8 cellular contexts compared by ENCODE assay signal in the genomic region with DNA sequence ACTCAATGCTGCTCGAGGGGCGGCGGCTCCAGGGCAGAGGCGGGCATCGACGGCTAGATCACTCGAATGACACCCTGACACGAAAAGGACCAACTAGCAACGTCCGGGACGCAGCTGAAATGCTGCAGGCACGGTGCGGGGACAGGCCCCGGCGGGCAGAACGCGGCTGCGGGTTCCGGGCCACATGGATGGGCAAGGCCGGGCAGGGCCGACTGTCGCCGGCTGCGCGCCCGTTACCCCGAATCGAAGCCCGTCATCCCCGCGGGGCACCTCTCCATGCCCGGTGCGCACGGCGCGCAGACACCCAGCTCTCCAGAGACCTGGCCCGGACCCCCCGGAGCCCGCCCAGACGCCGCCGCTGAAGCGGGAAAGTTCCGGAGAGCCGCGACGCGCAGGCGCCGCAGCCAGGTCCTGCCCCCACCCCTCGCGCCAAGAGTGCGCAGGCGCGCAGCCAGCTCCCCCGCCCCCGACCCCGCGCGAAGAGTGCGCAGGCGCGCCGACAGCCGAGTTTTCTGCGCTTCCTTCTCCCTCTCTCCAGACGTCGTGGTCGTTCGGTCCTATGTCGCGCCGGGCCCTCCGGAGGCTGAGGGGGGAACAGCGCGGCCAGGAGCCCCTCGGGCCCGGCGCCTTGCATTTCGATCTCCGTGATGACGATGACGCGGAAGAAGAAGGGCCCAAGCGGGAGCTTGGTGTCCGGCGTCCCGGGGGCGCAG. TPM values are rescaled to one million over a fixed set of nuclear protein-coding genes. Genes with fewer than 3 reads are reported as not detected.
DNase-seq lines count a peak whose midpoint lies in the region; ATAC-seq, FAIRE-seq and TF ChIP-seq lines count a peak whose summit lies in the region.

A gene with protein sequence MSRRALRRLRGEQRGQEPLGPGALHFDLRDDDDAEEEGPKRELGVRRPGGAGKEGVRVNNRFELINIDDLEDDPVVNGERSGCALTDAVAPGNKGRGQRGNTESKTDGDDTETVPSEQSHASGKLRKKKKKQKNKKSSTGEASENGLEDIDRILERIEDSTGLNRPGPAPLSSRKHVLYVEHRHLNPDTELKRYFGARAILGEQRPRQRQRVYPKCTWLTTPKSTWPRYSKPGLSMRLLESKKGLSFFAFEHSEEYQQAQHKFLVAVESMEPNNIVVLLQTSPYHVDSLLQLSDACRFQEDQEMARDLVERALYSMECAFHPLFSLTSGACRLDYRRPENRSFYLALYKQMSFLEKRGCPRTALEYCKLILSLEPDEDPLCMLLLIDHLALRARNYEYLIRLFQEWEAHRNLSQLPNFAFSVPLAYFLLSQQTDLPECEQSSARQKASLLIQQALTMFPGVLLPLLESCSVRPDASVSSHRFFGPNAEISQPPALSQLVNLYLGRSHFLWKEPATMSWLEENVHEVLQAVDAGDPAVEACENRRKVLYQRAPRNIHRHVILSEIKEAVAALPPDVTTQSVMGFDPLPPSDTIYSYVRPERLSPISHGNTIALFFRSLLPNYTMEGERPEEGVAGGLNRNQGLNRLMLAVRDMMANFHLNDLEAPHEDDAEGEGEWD (plus strand): TSS at position 484 of the 713 bp plus-strand sequence. CDS start 76 bp downstream, at position 560.

- CTCF ChIA-PET in AG04449 (lab: Yijun Ruan, JAX) = interaction anchor here (0.6 to 8.7 kb wide), 6 partner anchors 11 to 173 kb away, joined by 4 to 83 read pairs (median 4); partner anchors contain the start of genes FANCA and MC1R

- peaks cover 11% of the 10 kb centered on the region for H3K4me1 Mint-ChIP-seq in central memory CD8-positive, alpha-beta T cell

- POLR2A ChIA-PET in AG04449 (lab: Yijun Ruan, JAX) = interaction anchor here (0.5 to 2.5 kb wide), 8 partner anchors 10 to 258 kb away, joined by 3 to 22 read pairs (median 4); partner anchors contain the start of genes FANCA and TUBB3

- H3K27ac ChIP-seq in keratinocyte (ENCODE audit: control insufficient read depth, insufficient read depth, low read length) = peak within 1 kb of the TSS; percentile 96

- peak; percentile 57 for ATAC-seq in GM18907 (IDR thresholded peaks at IDR 0.05; ENCODE audit: unreplicated experiment)
- peak; percentile 42 for ATAC-seq in HG03159 (IDR thresholded peaks at IDR 0.05; ENCODE audit: unreplicated experiment)
- peak; percentile 33 for ATAC-seq in central memory CD8-positive, alpha-beta T cell (replicated peaks; ENCODE audit: extremely low read depth, poor library complexity, severe bottlenecking)

- peaks cover 32% of the 10 kb centered on the region for H3K79me2 ChIP-seq in keratinocyte (ENCODE audit: control insufficient read depth, insufficient read depth, low read length)

- peaks cover 6 to 8% of the 10 kb centered on the region in 2 experiments for H3K36me3 ChIP-seq in keratinocyte (ENCODE audit: control insufficient read depth in 2 of 2, extremely low read depth in 1 of 2, insufficient read depth in 2 of 2, low read length in 2 of 2)

- H3K4me1 ChIP-seq in keratinocyte (ENCODE audit: control insufficient read depth, extremely low read depth, insufficient read depth, low read length) = peaks cover 16% of the 10 kb centered on the region

- H3K9me1 ChIP-seq in keratinocyte (ENCODE audit: control insufficient read depth, extremely low read depth, insufficient read depth, low read length) = no peaks in the 10 kb centered on the region

- H3K9ac ChIP-seq in keratinocyte (ENCODE audit: control insufficient read depth, extremely low read depth, insufficient read depth, low read length) = peak within 1 kb of the TSS; percentile 96

- H2AFZ ChIP-seq in keratinocyte (ENCODE audit: control insufficient read depth, low read length) = peak within 1 kb of the TSS; percentile 68

- no peak for FAIRE-seq in keratinocyte (lab: Jason Lieb, UNC)

- peaks cover 30% of the 10 kb centered on the region for H3K36me3 Mint-ChIP-seq in central memory CD8-positive, alpha-beta T cell (ENCODE audit: insufficient read depth)

- no peaks in the 10 kb centered on the region for H3K9me3 ChIP-seq in keratinocyte (ENCODE audit: control insufficient read depth, low read depth, low read length)

- peaks cover 4% of the 10 kb centered on the region for H4K20me1 ChIP-seq in keratinocyte (ENCODE audit: control insufficient read depth, extremely low read depth, insufficient read depth, low read length)

- H3K4me3 Mint-ChIP-seq in central memory CD8-positive, alpha-beta T cell = peak within 1 kb of the TSS; percentile 91

- dilution Hi-C loops in keratinocyte (cut with MboI; ENCODE audit: extremely low pct_ligation_motif_present, low sequenced_read_pairs) = no loop called here

- no peak for TF ChIP-seq CTCF in AG04449 (IDR thresholded peaks at IDR 0.05; ENCODE audit: insufficient read depth, low read length, missing control alignments)
- no peak for TF ChIP-seq CTCF in keratinocyte (optimal IDR thresholded peaks at IDR 0.05 in 1 of 3, IDR thresholded peaks at IDR 0.05 in 1 of 3, conservative IDR thresholded peaks at IDR 0.05 in 1 of 3; ENCODE audit: extremely low read depth in 1 of 3, insufficient read depth in 2 of 3, low read length in 3 of 3)

- H3K4me2 ChIP-seq in keratinocyte (ENCODE audit: control insufficient read depth, extremely low read depth, insufficient read depth, low read depth, low read length) = peak within 1 kb of the TSS; percentile 90

- peak within 1 kb of the TSS; percentile 90 for H3K4me3 ChIP-seq in AG04449 (ENCODE audit: low read depth, low read length)
- peak within 1 kb of the TSS; percentile 82 to 88 (median 86) for H3K4me3 ChIP-seq in keratinocyte (ENCODE audit: control insufficient read depth in 2 of 3, extremely low read depth in 1 of 3, insufficient read depth in 2 of 3, low read depth in 1 of 3, low read length in 3 of 3)

- peaks cover 5% of the 10 kb centered on the region for H3K9me3 Mint-ChIP-seq in central memory CD8-positive, alpha-beta T cell

- no peaks in the 10 kb centered on the region for H3K27me3 Mint-ChIP-seq in central memory CD8-positive, alpha-beta T cell

- H3K27me3 ChIP-seq in keratinocyte (ENCODE audit: control insufficient read depth, extremely low read depth, insufficient read depth, low read length) = no peaks in the 10 kb centered on the region

- DNase-seq in AG04449 (ENCODE audit: low read depth, low spot score) (no peak), NCI-H345 (lab: John Stamatoyannopoulos, UW) (peak; percentile 84), keratinocyte (ENCODE audit: low read depth, low spot score) (no peak)
- peak; percentile 82 for DNase-seq in activated CD4-positive, CD25-positive, alpha-beta regulatory T cell treated with anti-CD3 and anti-CD28 coated beads, Interleukin-2, amount 50 U/mL, for 72 hours
- peak; percentile 68 to 73 for DNase-seq in central memory CD8-positive, alpha-beta T cell (ENCODE audit: low spot score in 2 of 2)
- peak; percentile 68 to 85 (median 81) for DNase-seq in stimulated activated CD4-positive, alpha-beta T cell treated with anti-CD3 and anti-CD28 coated beads, Interleukin-12 subunit alpha, Interleukin-12 subunit beta, amount 100 ng/mL, for 48 hours (ENCODE audit: low read depth in 2 of 3, low spot score in 1 of 3)

- peak within 1 kb of the TSS; percentile 92 for H3K27ac Mint-ChIP-seq in central memory CD8-positive, alpha-beta T cell (ENCODE audit: low read depth)

RNA-seq across cellular contexts. Expression of the gene that starts here (rescaled TPM):
- 92.4 to 103 TPM (median 97.5 TPM) in 3 replicates for polyA plus RNA-seq in keratinocyte
- 222 TPM for polyA plus RNA-seq in keratinocyte (2011; ENCODE audit: low read depth)
- polyA plus RNA-seq in keratinocyte (2011; cell fraction: cytosol; rRNA removed) = 51.5 and 85.9 TPM in 2 replicates
- polyA plus RNA-seq in keratinocyte (2011; cell fraction: nucleus; rRNA removed) = 218 and 219 TPM in 2 replicates
- polyA plus RNA-seq in keratinocyte (2012; ENCODE audit: low replicate concordance) = 109 and 116 TPM in 2 replicates
- polyA minus RNA-seq in keratinocyte = 71.8 to 112 TPM (median 90.6 TPM) in 3 replicates
- 68.1 TPM for polyA minus RNA-seq in keratinocyte (2011; cell fraction: cytosol; rRNA and poly(A)+ RNA removed)
- polyA minus RNA-seq in keratinocyte (2011; cell fraction: nucleus; rRNA and poly(A)+ RNA removed) = 51.9 and 53.5 TPM in 2 replicates

Comparison
In these comparisons a context has a peak if more than half of its experiments do, and no peak if none do; other contexts are left out.
1. DNase-seq: peak in NCI-H345 (single experiment), activated CD4-positive, CD25-positive, alpha-beta regulatory T cell treated with anti-CD3 and anti-CD28 coated beads, Interleukin-2, amount 50 U/mL, for 72 hours (single experiment), central memory CD8-positive, alpha-beta T cell (2 of 2) and stimulated activated CD4-positive, alpha-beta T cell treated with anti-CD3 and anti-CD28 coated beads, Interleukin-12 subunit alpha, Interleukin-12 subunit beta, amount 100 ng/mL, for 48 hours (3 of 3); none in AG04449 (single experiment) and keratinocyte (single experiment).
2. Peak in every context shown above with its lines, with median percentiles within 50 percentile points of each other: ATAC-seq.